ENCODE assay signal across 30 cellular contexts in genomic region chr2:143830476-143830875, GRCh38.
"Had no signal": no experiment of that assay in that cellular context is flagged by ENCODE, and none has a peak within 500 bp of the region (broad histone marks: within the 10 kb centered on the region; RNA-seq: fewer than 3 reads in every experiment).

No MANE protein-coding gene starts in this region.

- ATAC-seq: activated CD4-positive, alpha-beta T cell treated with anti-CD3 and anti-CD28 coated beads for 36 hours; activated CD4-positive, CD25-positive, alpha-beta regulatory T cell treated with anti-CD3 and anti-CD28 coated beads, Interleukin-2, amount 50 U/mL, for 24 hours; activated CD8-positive, alpha-beta T cell treated with anti-CD3 and anti-CD28 coated beads, Interleukin-2, amount 10 ng/mL, durations not matched to agents 7 days and 5 days; Right ventricle myocardium inferior; WTC11 had no signal

- H3K27me3 ChIP-seq: ascending aorta, cardiac muscle cell had no signal

- DNase-seq: activated CD4-positive, alpha-beta T cell treated with anti-CD3 and anti-CD28 coated beads for 36 hours; activated CD4-positive, alpha-beta T cell treated with anti-CD3 and anti-CD28 coated beads, Interleukin-2, amount 10 ng/mL, durations not matched to agents 7 days and 5 days; activated CD4-positive, alpha-beta T cell treated with anti-CD3 and anti-CD28 coated beads, Interleukin-2, amount 50 U/mL, for 48 hours; activated CD8-positive, alpha-beta T cell treated with anti-CD3 and anti-CD28 coated beads, Interleukin-2, amount 10 ng/mL, durations not matched to agents 7 days and 5 days; activated gamma-delta T cell; activated naive CD4-positive, alpha-beta T cell treated with Interleukin-2 at 50 U/mL for 16 hours; activated naive CD8-positive, alpha-beta T cell treated with anti-CD3 and anti-CD28 coated beads, Interleukin-2, amount 10 ng/mL, durations not matched to agents 7 days and 5 days; activated T-cell treated with anti-CD3 and anti-CD28 coated beads, Interleukin-2, amount 50 U/mL, for 24 hours; amygdala; NCI-H1092 treated with DMSO at 0.1 percent for 48 hours; NCI-H1417; NCI-H146; NCI-H187; NCI-H2029 treated with DMSO at 0.1 percent for 48 hours; NCI-H2107; NCI-H2171; NCI-H510A; NCI-H526; NCI-H748 treated with DMSO at 0.1 percent for 48 hours; NK-92 treated with Interleukin-12 subunit alpha and Interleukin-12 subunit beta, amount 100 ng/mL, for 24 hours; PC-9; SW 1271; T1000 had no signal

- H3K9ac ChIP-seq: KMS-11 had no signal

- H3K4me2 ChIP-seq: KMS-11, PC-9 had no signal

- H3K4me3 ChIP-seq: ascending aorta, cardiac muscle cell, PC-9 had no signal

- H2AFZ ChIP-seq: PC-9 had no signal

- H3K27ac ChIP-seq: ascending aorta, cardiac muscle cell, KMS-11, PC-9, RWPE1 had no signal

- H3K36me3 ChIP-seq: ascending aorta, cardiac muscle cell had no signal

- H3K9me3 ChIP-seq: ascending aorta had no signal

- H3K4me1 ChIP-seq: ascending aorta had no signal
